In genomic region chr4:67762091-67762490, GRCh38 we compare ENCODE assay signal across 1 cellular context.
TF ChIP-seq lines count a peak whose summit lies in the region.

No MANE protein-coding gene starts in this region.

TF ChIP-seq in HepG2, 621 proteins besides CTCF, POLR2A, EP300 and RAD21:
- no peak for TF ChIP-seq AFF4 (CRISPR knock-in tag; IDR thresholded peaks at IDR 0.05)
- no peak for TF ChIP-seq RELA (CRISPR knock-in tag; IDR thresholded peaks at IDR 0.05)
- TF ChIP-seq ZIK1 (CRISPR knock-in tag; IDR thresholded peaks at IDR 0.05; ENCODE audit: borderline replicate concordance, low read depth) = no peak
- no peak for TF ChIP-seq NFAT5 (CRISPR knock-in tag; IDR thresholded peaks at IDR 0.05)
- TF ChIP-seq GATAD1 (CRISPR knock-in tag; IDR thresholded peaks at IDR 0.05) = no peak
- no peak for TF ChIP-seq CREB3 (CRISPR knock-in tag; IDR thresholded peaks at IDR 0.05)
- no peak for TF ChIP-seq DPF2 (CRISPR knock-in tag; IDR thresholded peaks at IDR 0.05; ENCODE audit: borderline replicate concordance, low read depth)
- no peak for TF ChIP-seq MXI1 (IDR thresholded peaks at IDR 0.05; ENCODE audit: borderline replicate concordance, low read depth, low read length)
